In genomic region chr19:10431254-10431942, GRCh38 we compare ENCODE assay signal across 8 cellular contexts. TPM values are rescaled to one million over a fixed set of nuclear protein-coding genes. Genes with fewer than 3 reads are reported as not detected.
DNase-seq lines count a peak whose midpoint lies in the region; ATAC-seq and TF ChIP-seq lines count a peak whose summit lies in the region.

No MANE protein-coding gene starts in this region.

- H3K4me3 ChIP-seq in GM12864 (ENCODE audit: low read depth, low read length) (peak overlapping the region; percentile 47), Peyer's patch (peak overlapping the region; percentile 54 to 64 (median 59)), ectodermal cell (ENCODE audit: insufficient read depth, low read depth, low read length) (peak overlapping the region; percentile 23)

- H3K9me3 ChIP-seq in Peyer's patch (no peaks in the 10 kb centered on the region), ectodermal cell (ENCODE audit: control insufficient read depth, low read length) (no peaks in the 10 kb centered on the region)

- peaks cover 2 to 3% of the 10 kb centered on the region in 2 donors for H3K9me3 Mint-ChIP-seq in natural killer cell

- no peaks in the 10 kb centered on the region for H3K36me3 ChIP-seq in Peyer's patch
- no peaks in the 10 kb centered on the region for H3K36me3 ChIP-seq in ectodermal cell (ENCODE audit: control insufficient read depth, insufficient read depth, low read length)

- TF ChIP-seq POLR2A in Peyer's patch (IDR thresholded peaks at IDR 0.05): no peak

- 32 to 34% methylated on average over 25 of the region's 25 CpGs for WGBS in ectodermal cell, 2 experiments

- H3K4me1 ChIP-seq in Peyer's patch (peaks cover 3 to 25% (median 21%) of the 10 kb centered on the region in 4 donors), ectodermal cell (ENCODE audit: control insufficient read depth, insufficient read depth, low read length) (peaks cover 9% of the 10 kb centered on the region)

- DNase-seq in GM12864 (ENCODE audit: low read depth) (no peak), Peyer's patch (peak in 2 of 3 donors; percentile 70 to 80), natural killer cell (peak; percentile 78), DMS79 treated with DMSO at 0.1 percent for 48 hours (lab: John Stamatoyannopoulos, UW) (no peak), NCI-H2081 (lab: John Stamatoyannopoulos, UW) (no peak), inferior parietal cortex (ENCODE audit: extremely low spot score) (no peak)

- intact Hi-C loops in natural killer cell (cut with micrococcal nuclease): loop anchor here (5.0 to 10.0 kb wide), 2 partner anchors 47 to 136 kb away; partner anchors contain the start of genes CDKN2D, KRI1 and TYK2

- TF ChIP-seq CTCF in GM12864 (IDR thresholded peaks at IDR 0.05; ENCODE audit: low read depth, low read length, missing control alignments) (peak; percentile 10), Peyer's patch (IDR thresholded peaks at IDR 0.05) (peak in 1 of 6 experiments; percentile 5), natural killer cell (IDR thresholded peaks at IDR 0.05) (no peak)

- H3K27me3 ChIP-seq in Peyer's patch: no peaks in the 10 kb centered on the region
- peaks cover 71% of the 10 kb centered on the region for H3K27me3 ChIP-seq in ectodermal cell (ENCODE audit: control insufficient read depth, insufficient read depth, low read length, poor library complexity, severe bottlenecking)

- peaks cover 58 to 72% of the 10 kb centered on the region in 2 donors for H3K4me1 Mint-ChIP-seq in natural killer cell

- H3K27ac ChIP-seq in Peyer's patch: peak overlapping the region; percentile 75 to 87 (median 79)
- no peak overlapping the region for H3K27ac ChIP-seq in ectodermal cell (ENCODE audit: insufficient read depth, low read depth, low read length, poor library complexity, severe bottlenecking)

- peak overlapping the region; percentile 95 to 96 for H3K27ac Mint-ChIP-seq in natural killer cell

- H3K27me3 Mint-ChIP-seq in natural killer cell (ENCODE audit: low read depth in 2 of 2): peaks cover 3 to 7% of the 10 kb centered on the region in 2 donors

- ATAC-seq in natural killer cell (peak; percentile 19 to 48 (median 41)), GM21423 (IDR thresholded peaks at IDR 0.05; ENCODE audit: unreplicated experiment) (no peak)

- H3K36me3 Mint-ChIP-seq in natural killer cell: peaks cover 7% of the 10 kb centered on the region

- H3K4me3 Mint-ChIP-seq in natural killer cell: peak overlapping the region; percentile 95

RNA-seq across cellular contexts. Expression of gene PDE4A, which starts 11.1 kb away (rescaled TPM):
- total RNA-seq in Peyer's patch: 1 to 10 TPM; 3.3 to 7.2 (median 5.1) TPM
- polyA plus RNA-seq in ectodermal cell (2013, experiment 1 of 4): 5.6 TPM
- polyA plus RNA-seq in ectodermal cell (2013, experiment 2 of 4): 5.4 TPM
- polyA plus RNA-seq in ectodermal cell (2013, experiment 3 of 4): 3.2 TPM
- 3.1 TPM for polyA plus RNA-seq in ectodermal cell (2013, experiment 4 of 4)
- total RNA-seq in natural killer cell: 10 to 100 TPM; 34.2 to 46.2 (median 44.9) TPM

RNA-seq across cellular contexts. Expression of gene CDC37, which starts 28.1 kb away (rescaled TPM):
- total RNA-seq in Peyer's patch (100 to 1,000 TPM; 118 to 443 (median 159) TPM), natural killer cell (100 to 1,000 TPM; 211 to 242 (median 223) TPM)
- 215 TPM for polyA plus RNA-seq in ectodermal cell (2013, experiment 1 of 4)
- 192 TPM for polyA plus RNA-seq in ectodermal cell (2013, experiment 2 of 4)
- 159 TPM for polyA plus RNA-seq in ectodermal cell (2013, experiment 3 of 4)
- 177 TPM for polyA plus RNA-seq in ectodermal cell (2013, experiment 4 of 4)

RNA-seq across cellular contexts. Expression of gene TYK2, which starts 51.0 kb away (rescaled TPM):
- total RNA-seq in Peyer's patch: 100 to 1,000 TPM; 138 to 531 (median 246) TPM
- 61.9 TPM for polyA plus RNA-seq in ectodermal cell (2013, experiment 1 of 4)
- polyA plus RNA-seq in ectodermal cell (2013, experiment 2 of 4): 58.3 TPM
- polyA plus RNA-seq in ectodermal cell (2013, experiment 3 of 4): 45.3 TPM
- polyA plus RNA-seq in ectodermal cell (2013, experiment 4 of 4): 55.3 TPM
- total RNA-seq in natural killer cell: 100 to 1,000 TPM; 401 to 469 (median 454) TPM

Comparison
In these comparisons a context has a peak if more than half of its experiments do, and no peak if none do; other contexts are left out.
1. DNase-seq: peak in Peyer's patch (2 of 3) and natural killer cell (single experiment); none in GM12864 (single experiment), DMS79 treated with DMSO at 0.1 percent for 48 hours (single experiment), NCI-H2081 (0 of 2) and inferior parietal cortex (single experiment).
2. RNA of gene PDE4A, which starts 11.1 kb away (total RNA-seq): 34.2 to 46.2 TPM in natural killer cell; 3.3 to 7.2 TPM in Peyer's patch; every median in the first group is over 4 times any median in the second.
3. Peak in every context shown above with its lines, with median percentiles within 50 percentile points of each other: H3K4me3 ChIP-seq.